Comparison of ENCODE assay signal across 8 cellular contexts in the genomic region with DNA sequence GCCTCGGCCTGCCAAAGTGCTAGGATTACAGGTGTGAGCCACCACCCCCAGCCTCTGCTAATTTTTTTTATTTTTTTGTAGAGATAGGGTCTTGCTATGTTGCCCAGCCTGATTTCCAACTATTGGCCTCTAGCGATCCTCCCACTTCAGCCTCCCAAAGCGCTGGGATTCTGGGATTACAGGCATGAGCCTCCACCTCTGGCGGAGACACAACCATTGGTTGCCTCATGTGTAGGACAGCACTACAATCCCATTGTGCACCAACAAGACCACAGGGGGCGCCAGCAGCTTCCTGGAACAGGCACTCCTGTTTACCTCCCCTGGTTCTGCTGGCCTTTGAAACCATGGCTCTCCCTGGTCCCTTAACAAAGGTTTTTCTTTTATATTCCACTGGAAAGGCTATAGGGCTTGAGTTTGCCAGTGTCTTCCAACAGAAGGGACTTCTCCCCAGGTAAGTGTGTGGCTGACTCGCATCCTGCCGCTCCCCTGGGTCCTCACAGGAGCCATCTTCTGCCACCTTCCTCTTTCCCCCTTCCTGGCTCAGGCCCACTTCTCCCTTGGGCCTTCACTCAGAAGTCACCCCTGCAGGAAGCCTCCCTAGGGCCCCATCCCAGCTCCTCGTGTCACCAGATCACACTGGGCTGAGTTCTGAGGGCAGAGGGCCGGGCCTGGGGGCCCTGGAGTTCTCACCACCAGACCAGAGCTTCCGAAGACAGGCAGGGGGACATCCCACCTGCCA. TPM values are rescaled to one million over a fixed set of nuclear protein-coding genes. Genes with fewer than 3 reads are reported as not detected.
A peak's percentile ranks its signal among the peaks of the same experiment; 100 is the strongest.
DNase-seq lines count a peak whose midpoint lies in the region; ATAC-seq and TF ChIP-seq lines count a peak whose summit lies in the region.

No MANE protein-coding gene starts in this region.

- intact Hi-C loops in esophagus squamous epithelium (cut with DNase I) = no loop called here

- in situ Hi-C loops in ACHN (cut with HindIII; ENCODE audit: low pct_ligation_motif_present, low pct_unique_long_range_greater_than_20kb, low sequenced_read_pairs) = no loop called here

- peak in 5 of 6 experiments; percentile 20 to 47 (median 29) for TF ChIP-seq CTCF in esophagus squamous epithelium (IDR thresholded peaks at IDR 0.05)
- TF ChIP-seq CTCF in neutrophil (IDR thresholded peaks at IDR 0.05) = peak; percentile 38

- H3K36me3 ChIP-seq in esophagus squamous epithelium (peaks cover 0 to 38% (median 4%) of the 10 kb centered on the region in 3 donors), neutrophil (no peaks in the 10 kb centered on the region)

- H3K9me3 ChIP-seq in esophagus squamous epithelium (no peaks in the 10 kb centered on the region), neutrophil (no peaks in the 10 kb centered on the region)

- 68 to 85% methylated on average over 6 of the region's 10 CpGs for WGBS in esophagus squamous epithelium, 2 donors

- H3K4me1 ChIP-seq in esophagus squamous epithelium (peaks cover 21 to 61% (median 42%) of the 10 kb centered on the region in 3 donors), neutrophil (ENCODE audit: control insufficient read depth in 1 of 2, insufficient read depth in 1 of 2, low read depth in 1 of 2, low read length in 1 of 2) (peaks cover 27 to 29% of the 10 kb centered on the region in 2 experiments)

- no peaks in the 10 kb centered on the region for H3K27me3 ChIP-seq in esophagus squamous epithelium
- H3K27me3 ChIP-seq in neutrophil = no peaks in the 10 kb centered on the region

- ATAC-seq in HG03457 (IDR thresholded peaks at IDR 0.05; ENCODE audit: unreplicated experiment) = no peak

- H3K27ac ChIP-seq in esophagus squamous epithelium (peak overlapping the region; percentile 81 to 93 (median 88)), neutrophil (peak overlapping the region; percentile 75)

- peak; percentile 30 for TF ChIP-seq POLR2A in GM15510 (IDR thresholded peaks at IDR 0.05; ENCODE audit: borderline replicate concordance, extremely low read depth, insufficient read length)
- no peak for TF ChIP-seq POLR2A in esophagus squamous epithelium (IDR thresholded peaks at IDR 0.05)

- peak; percentile 74 for DNase-seq in ACHN
- peak; percentile 22 for DNase-seq in NCI-H2196 treated with DMSO at 0.1 percent for 48 hours (lab: John Stamatoyannopoulos, UW; ENCODE audit: unreplicated experiment)
- peak; percentile 15 to 31 for DNase-seq in activated CD4-positive, alpha-beta T cell treated with anti-CD3 and anti-CD28 coated beads for 4 hours
- DNase-seq in esophagus squamous epithelium (lab: John Stamatoyannopoulos, UW) = no peak
- DNase-seq in NCI-H2081 treated with DMSO at 0.1 percent for 48 hours (lab: John Stamatoyannopoulos, UW) = no peak

- H3K4me3 ChIP-seq in esophagus squamous epithelium (no peak overlapping the region), neutrophil (ENCODE audit: low read depth in 1 of 2, low read length in 1 of 2) (no peak overlapping the region)

RNA-seq across cellular contexts. Expression of a gene that starts 39.2 kb away (rescaled TPM):
- total RNA-seq in esophagus squamous epithelium = 1 to 10 TPM in 1 of 4 donors, under 1 TPM in 1, not detected in 2; 0.53 to 1.1 TPM

Comparison
In these comparisons a context has a peak if more than half of its experiments do, and no peak if none do; other contexts are left out.
1. DNase-seq: peak in ACHN (single experiment), NCI-H2196 treated with DMSO at 0.1 percent for 48 hours (single experiment) and activated CD4-positive, alpha-beta T cell treated with anti-CD3 and anti-CD28 coated beads for 4 hours (2 of 2); none in esophagus squamous epithelium (single experiment) and NCI-H2081 treated with DMSO at 0.1 percent for 48 hours (single experiment).